17 cellular contexts compared by ENCODE assay signal in the genomic region with DNA sequence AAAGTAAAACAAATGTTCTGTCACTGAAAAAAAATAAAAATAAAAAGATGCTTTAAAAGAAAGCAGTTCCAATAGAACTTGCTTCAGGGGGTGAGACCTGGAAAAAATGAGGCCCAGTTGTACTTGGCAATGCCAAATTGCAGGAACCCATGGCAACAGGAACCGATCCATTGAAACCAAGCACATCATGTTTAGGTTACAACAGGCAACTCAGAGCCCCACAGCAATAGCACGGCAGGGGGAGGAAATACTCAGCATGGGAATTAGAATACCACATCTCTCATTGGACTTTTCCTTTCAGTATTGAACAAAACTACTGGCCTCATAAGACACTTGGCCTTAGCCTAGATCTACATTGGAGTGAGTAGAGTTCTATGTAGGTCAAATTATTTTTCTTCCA.
DNase-seq lines count a peak whose midpoint lies in the region; ATAC-seq and TF ChIP-seq lines count a peak whose summit lies in the region.
"Had no signal": no experiment of that assay in that cellular context is flagged by ENCODE, and none has a peak within 500 bp of the region (broad histone marks: within the 10 kb centered on the region; RNA-seq: fewer than 3 reads in every experiment).

No MANE protein-coding gene starts in this region.

- TF ChIP-seq CTCF in mammary epithelial cell (conservative IDR thresholded peaks at IDR 0.05 in 1 of 2, IDR thresholded peaks at IDR 0.05 in 1 of 2; ENCODE audit: extremely low read depth in 1 of 2, insufficient read depth in 1 of 2, low read depth in 1 of 2, low read length in 2 of 2) (no peak), endothelial cell (IDR thresholded peaks at IDR 0.05; ENCODE audit: unreplicated experiment) (no peak)

- ATAC-seq in GM18907 (IDR thresholded peaks at IDR 0.05; ENCODE audit: unreplicated experiment) (peak; percentile 35), HG03442 (IDR thresholded peaks at IDR 0.05; ENCODE audit: unreplicated experiment) (peak; percentile 31)
- ATAC-seq: stimulated activated naive CD8-positive, alpha-beta T cell treated with anti-CD3 and anti-CD28 coated beads, Interleukin-15, Interleukin-2, amounts not matched to agents 100 U/mL and 50 U/mL, for 24 hours had no signal

- no peak overlapping the region for H3K27ac Mint-ChIP-seq in endothelial cell (ENCODE audit: unreplicated experiment)
- H3K27ac Mint-ChIP-seq: activated naive CD4-positive, alpha-beta T cell treated with anti-CD3 and anti-CD28 coated beads, Interleukin-2, amount 50 U/mL, for 24 hours had no signal

- in situ Hi-C loops in mammary epithelial cell (cut with MboI; ENCODE audit: low sequenced_read_pairs in 2 of 2), result no loop called here

- no peaks in the 10 kb centered on the region for H4K20me1 ChIP-seq in mammary epithelial cell (ENCODE audit: insufficient read depth, low read length)

- peak overlapping the region; percentile 47 for H2AFZ ChIP-seq in mammary epithelial cell (ENCODE audit: low read depth, low read length)

- intact Hi-C loops in mammary epithelial cell (cut with micrococcal nuclease), result no loop called here

- H3K4me1 ChIP-seq in mammary epithelial cell (ENCODE audit: insufficient read depth, low read length) (peaks cover 34% of the 10 kb centered on the region), mesodermal cell (ENCODE audit: control insufficient read depth, insufficient read depth, low read length, poor library complexity, severe bottlenecking) (peaks cover 20% of the 10 kb centered on the region)

- H3K4me3 ChIP-seq in mammary epithelial cell (replicated peaks in 1 of 3; ENCODE audit: insufficient read depth in 1 of 3, low read depth in 2 of 3, low read length in 3 of 3), result no peak overlapping the region
- H3K4me3 ChIP-seq in mesodermal cell (ENCODE audit: extremely low read depth, insufficient read depth, low read length, poor library complexity, severe bottlenecking), result no peak overlapping the region
- H3K4me3 ChIP-seq: SJSA1 had no signal

- no peaks in the 10 kb centered on the region for H3K36me3 Mint-ChIP-seq in endothelial cell (ENCODE audit: low read depth, unreplicated experiment)
- H3K36me3 Mint-ChIP-seq: activated naive CD4-positive, alpha-beta T cell treated with anti-CD3 and anti-CD28 coated beads, Interleukin-2, amount 50 U/mL, for 24 hours had no signal

- H3K79me2 ChIP-seq in mammary epithelial cell (ENCODE audit: insufficient read depth, low read length), result no peaks in the 10 kb centered on the region

- no peaks in the 10 kb centered on the region for H3K9me3 Mint-ChIP-seq in endothelial cell (ENCODE audit: unreplicated experiment)
- H3K9me3 Mint-ChIP-seq: activated naive CD4-positive, alpha-beta T cell treated with anti-CD3 and anti-CD28 coated beads, Interleukin-2, amount 50 U/mL, for 24 hours had no signal

- H3K4me1 Mint-ChIP-seq in endothelial cell (ENCODE audit: unreplicated experiment), result peaks cover 36% of the 10 kb centered on the region
- H3K4me1 Mint-ChIP-seq: activated naive CD4-positive, alpha-beta T cell treated with anti-CD3 and anti-CD28 coated beads, Interleukin-2, amount 50 U/mL, for 24 hours had no signal

- no peak overlapping the region for H3K4me3 Mint-ChIP-seq in endothelial cell (ENCODE audit: unreplicated experiment)
- H3K4me3 Mint-ChIP-seq: activated naive CD4-positive, alpha-beta T cell treated with anti-CD3 and anti-CD28 coated beads, Interleukin-2, amount 50 U/mL, for 24 hours had no signal

- H3K36me3 ChIP-seq in mammary epithelial cell (ENCODE audit: insufficient read depth, low read length) (no peaks in the 10 kb centered on the region), mesodermal cell (ENCODE audit: control insufficient read depth, insufficient read depth, low read length) (no peaks in the 10 kb centered on the region)
- H3K36me3 ChIP-seq: SJSA1 had no signal

- CTCF ChIA-PET in mammary epithelial cell (lab: Charles Lee; ENCODE audit: low non-redundant PET), result no interaction called here

- H3K27me3 Mint-ChIP-seq in endothelial cell (ENCODE audit: unreplicated experiment), result no peaks in the 10 kb centered on the region

- H3K27ac ChIP-seq in mammary epithelial cell (ENCODE audit: insufficient read depth, low read depth, low read length), result peak overlapping the region; percentile 57
- H3K27ac ChIP-seq in mesodermal cell (ENCODE audit: low read depth, low read length, severe bottlenecking), result peak overlapping the region; percentile 83
- H3K27ac ChIP-seq: KMS-11, SJSA1 had no signal

- no TSS peak for BruUV-seq in mammary epithelial cell (replicated peaks; lab: Mats Ljungman, UMichigan)

- WGBS in mammary epithelial cell (ENCODE audit: low coverage, missing lambda C conversion rate), result 11% methylated on average over 2 of the region's 2 CpGs
- 80% methylated on average over 1 of the region's 2 CpGs; no CpG with 5 or more reads in 1 of the 2 experiments for WGBS in mesodermal cell (ENCODE audit: insufficient coverage in 2 of 2), 2 experiments

- H3K9me3 ChIP-seq in mammary epithelial cell (replicated peaks; ENCODE audit: insufficient read depth, low read length) (no peaks in the 10 kb centered on the region), mesodermal cell (ENCODE audit: control insufficient read depth, low read length) (no peaks in the 10 kb centered on the region)
- H3K9me3 ChIP-seq: SJSA1 had no signal

- dilution Hi-C loops in mammary epithelial cell (cut with HindIII; ENCODE audit: low sequenced_read_pairs), result no loop called here

- no peaks in the 10 kb centered on the region for H3K27me3 ChIP-seq in mammary epithelial cell (ENCODE audit: insufficient read depth, low read length)
- H3K27me3 ChIP-seq: SJSA1 had no signal

- H3K4me2 ChIP-seq in mammary epithelial cell (ENCODE audit: insufficient read depth, low read depth, low read length), result peak overlapping the region; percentile 58
- H3K4me2 ChIP-seq: KMS-11 had no signal

- H3K9ac ChIP-seq in mammary epithelial cell (ENCODE audit: insufficient read depth, low read length), result no peak overlapping the region
- H3K9ac ChIP-seq: KMS-11 had no signal

- DNase-seq in mammary epithelial cell (peak; percentile 12), SHP77 treated with DMSO at 0.1 percent for 48 hours (lab: John Stamatoyannopoulos, UW) (no peak), MV-4-11 (lab: John Stamatoyannopoulos, UW) (no peak), RPMI8226 (no peak), endothelial cell (ENCODE audit: low spot score) (no peak)
- DNase-seq: activated CD4-positive, alpha-beta T cell treated with anti-CD3 and anti-CD28 coated beads, Interleukin-2, amount 50 U/mL, for 4 hours; effector CD8-positive, alpha-beta T cell; islet precursor cell; NCI-H446; stimulated activated CD4-positive, alpha-beta T cell treated with anti-CD3 and anti-CD28 coated beads, Interleukin-1b, Interleukin-23, amount 100 ng/mL, for 48 hours; stimulated activated naive CD8-positive, alpha-beta T cell treated with anti-CD3 and anti-CD28 coated beads, Interleukin-15, Interleukin-2, amounts not matched to agents 100 U/mL and 50 U/mL, for 24 hours had no signal
